18 cellular contexts compared by ENCODE assay signal in genomic region chr5:72723584-72723983, GRCh38.
A peak's percentile ranks its signal among the peaks of the same experiment; 100 is the strongest.
DNase-seq lines count a peak whose midpoint lies in the region; ATAC-seq lines count a peak whose summit lies in the region.
"Had no signal": no experiment of that assay in that cellular context is flagged by ENCODE, and none has a peak within 500 bp of the region (broad histone marks: within the 10 kb centered on the region; RNA-seq: fewer than 3 reads in every experiment).

No MANE protein-coding gene starts in this region.

- DNase-seq in NCI-H82 (lab: John Stamatoyannopoulos, UW), result peak; percentile 8
- no peak for DNase-seq in NCI-H82 treated with DMSO at 0.1 percent for 48 hours (lab: John Stamatoyannopoulos, UW; ENCODE audit: unreplicated experiment)
- DNase-seq in NCI-H526 treated with DMSO at 0.1 percent for 48 hours (lab: John Stamatoyannopoulos, UW), result peak; percentile 50
- peak; percentile 34 for DNase-seq in epithelial cell of prostate (ENCODE audit: low read depth, low spot score)
- no peak for DNase-seq in C1 segment of cervical spinal cord (lab: John Stamatoyannopoulos, UW)
- no peak for DNase-seq in mesenteric fat pad (ENCODE audit: low spot score)
- DNase-seq: 8988T; CD8-positive, alpha-beta T cell; GOT3; KG1; MG63; NCI-H1092 treated with DMSO at 0.1 percent for 48 hours; NCI-H2081 treated with DMSO at 0.1 percent for 48 hours; NCI-H510A treated with DMSO at 0.1 percent for 48 hours; RPMI8226 had no signal

- H3K27ac ChIP-seq in epithelial cell of prostate, result no peak overlapping the region

- ATAC-seq in GM18909 (IDR thresholded peaks at IDR 0.05; ENCODE audit: poor library complexity, unreplicated experiment) (no peak), GM21390 (IDR thresholded peaks at IDR 0.05; ENCODE audit: unreplicated experiment) (no peak)
- ATAC-seq: CD8-positive, alpha-beta T cell; HepG2 had no signal

Comparison
In these comparisons a context has a peak if more than half of its experiments do, and no peak if none do; other contexts are left out.
1. DNase-seq: peak in NCI-H82 (single experiment), NCI-H526 treated with DMSO at 0.1 percent for 48 hours (single experiment) and epithelial cell of prostate (single experiment); none in NCI-H82 treated with DMSO at 0.1 percent for 48 hours (single experiment), C1 segment of cervical spinal cord (0 of 14) and mesenteric fat pad (single experiment).